8 cellular contexts compared by ENCODE assay signal in genomic region chr4:36351082-36351666, GRCh38.
DNase-seq lines count a peak whose midpoint lies in the region; ATAC-seq and TF ChIP-seq lines count a peak whose summit lies in the region.

No MANE protein-coding gene starts in this region.

- no peaks in the 10 kb centered on the region for H3K27me3 ChIP-seq in neural cell (ENCODE audit: insufficient read depth, low read depth, low read length)

- no peaks in the 10 kb centered on the region for H3K9me3 ChIP-seq in neural cell (ENCODE audit: low read length)

- no peaks in the 10 kb centered on the region for H3K79me2 ChIP-seq in neural cell (replicated peaks; ENCODE audit: insufficient read depth, low read length)

- peaks cover 3% of the 10 kb centered on the region for H3F3A ChIP-seq in neural cell (ENCODE audit: insufficient read depth, low read length, poor library complexity, severe bottlenecking)

- no peaks in the 10 kb centered on the region for H3K9me2 ChIP-seq in neural cell (ENCODE audit: insufficient read depth, low read length)

- no peak for TF ChIP-seq POLR2A in erythroblast (IDR thresholded peaks at IDR 0.05; ENCODE audit: low read length)

- ATAC-seq in Right ventricle myocardium inferior (no peak), HG03135 (IDR thresholded peaks at IDR 0.05; ENCODE audit: unreplicated experiment) (peak; percentile 56)

- no peak overlapping the region for H3K9ac ChIP-seq in neural cell (ENCODE audit: low read length)

- intact Hi-C loops in Right ventricle myocardium inferior (cut with DNase I) (no loop called here), cardiac septum (cut with DNase I) (no loop called here)

- peak; percentile 77 for TF ChIP-seq RAD21 in neural cell (conservative IDR thresholded peaks at IDR 0.05)

- DNase-seq in Right ventricle myocardium inferior (ENCODE audit: missing footprints) (peak; percentile 65), cardiac septum (ENCODE audit: low spot score) (no peak), NOMO-1 treated with dmso at 0.1 percent for 144 hours (lab: John Stamatoyannopoulos, UW; ENCODE audit: unreplicated experiment) (peak; percentile 35), erythroblast (lab: John Stamatoyannopoulos, UW) (peak; percentile 30 to 62), stromal cell of bone marrow (ENCODE audit: low read depth) (peak; percentile 1)
- DNase-seq in activated CD8-positive, alpha-beta memory T cell treated with anti-CD3 and anti-CD28 coated beads, Interleukin-2, amount 50 U/mL, for 48 hours, result peak; percentile 70

- H3K4me2 ChIP-seq in neural cell (ENCODE audit: low read length), result no peak overlapping the region

- no peaks in the 10 kb centered on the region for H3K36me3 ChIP-seq in neural cell (ENCODE audit: insufficient read depth, low read length)

- no peak overlapping the region for H3K27ac ChIP-seq in neural cell (ENCODE audit: low read length)

- H4K20me1 ChIP-seq in neural cell (ENCODE audit: insufficient read depth), result no peaks in the 10 kb centered on the region

- TF ChIP-seq CTCF in neural cell (IDR thresholded peaks at IDR 0.05; ENCODE audit: poor library complexity, severe bottlenecking), result peak; percentile 75

- no peak for TF ChIP-seq EP300 in neural cell (conservative IDR thresholded peaks at IDR 0.05; ENCODE audit: poor library complexity, severe bottlenecking)

- H2AFZ ChIP-seq in neural cell (ENCODE audit: low read depth, low read length), result no peak overlapping the region

- no peak overlapping the region for H3K4me3 ChIP-seq in neural cell (ENCODE audit: low read length)

TF ChIP-seq in neural cell, 6 proteins besides CTCF, POLR2A, EP300 and RAD21:
- TF ChIP-seq SMC3 (conservative IDR thresholded peaks at IDR 0.05; ENCODE audit: poor library complexity) (peak; percentile 81), REST (IDR thresholded peaks at IDR 0.05; ENCODE audit: borderline replicate concordance) (no peak)
